In genomic region chr10:133091316-133091715, GRCh38 we compare ENCODE assay signal across 29 cellular contexts. TPM values are rescaled to one million over a fixed set of nuclear protein-coding genes. Genes with fewer than 3 reads are reported as not detected.
"Had no signal": no experiment of that assay in that cellular context is flagged by ENCODE, and none has a peak within 500 bp of the region (broad histone marks: within the 10 kb centered on the region; RNA-seq: fewer than 3 reads in every experiment).

No MANE protein-coding gene starts in this region.

- H3K27me3 ChIP-seq: thyroid gland had no signal

- H3K27ac Mint-ChIP-seq: activated CD4-positive, alpha-beta memory T cell treated with anti-CD3 and anti-CD28 coated beads, Interleukin-2, amount 10 ng/mL, durations not matched to agents 7 days and 5 days; activated CD4-positive, alpha-beta T cell treated with anti-CD3 and anti-CD28 coated beads, Interleukin-2, amount 10 ng/mL, durations not matched to agents 24 days and 14 days; activated T-cell treated with anti-CD3 and anti-CD28 coated beads, Interleukin-2, amount 50 U/mL, for 24 hours; effector memory CD8-positive, alpha-beta T cell; nephron progenitor cell; T-helper 1 cell treated with Interleukin-12 subunit alpha and Interleukin-12 subunit beta and Interleukin-4 antibody, amounts not matched to agents 30 μg/mL and 1 μg/mL, for 36 hours had no signal

- H3K9me3 ChIP-seq: colonic mucosa, gastrocnemius medialis, mucosa of descending colon, right lobe of liver, thyroid gland, upper lobe of right lung had no signal

- DNase-seq: activated CD4-positive, alpha-beta memory T cell treated with anti-CD3 and anti-CD28 coated beads, Interleukin-2, amount 10 ng/mL, durations not matched to agents 7 days and 5 days; activated CD4-positive, alpha-beta T cell treated with anti-CD3 and anti-CD28 coated beads, Interleukin-2, amount 10 ng/mL, durations not matched to agents 24 days and 14 days; activated CD8-positive, alpha-beta memory T cell treated with anti-CD3 and anti-CD28 coated beads, Interleukin-2, amount 50 U/mL, for 48 hours; activated gamma-delta T cell treated with Interleukin-2 at 50 U/mL for 16 hours; activated naive CD4-positive, alpha-beta T cell treated with anti-CD3 and anti-CD28 coated beads, Interleukin-2, amount 50 U/mL, for 16 hours; activated T-cell treated with anti-CD3 and anti-CD28 coated beads, Interleukin-2, amount 50 U/mL, for 24 hours; colonic mucosa; effector memory CD8-positive, alpha-beta T cell; erythroblast; gastrocnemius medialis; hippocampal formation; left cardiac atrium; left ventricle myocardium superior; mucosa of descending colon; nephron progenitor cell; posterior cingulate gyrus; right lobe of liver; stimulated activated CD4-positive, alpha-beta T cell treated with anti-CD3 and anti-CD28 coated beads, Interleukin-12 subunit alpha, Interleukin-12 subunit beta, amount 100 ng/mL, for 4 hours; stimulated activated CD4-positive, alpha-beta T cell treated with anti-CD3 and anti-CD28 coated beads, Interleukin-4, amount 100 ng/mL, for 1 hour; stimulated activated naive CD8-positive, alpha-beta T cell treated with anti-CD3 and anti-CD28 coated beads, Interleukin-15, Interleukin-2, amounts not matched to agents 100 U/mL and 50 U/mL, for 24 hours; SW 1271; T-helper 9 cell; thyroid gland; upper lobe of right lung had no signal

- H3K4me3 ChIP-seq: colonic mucosa, gastrocnemius medialis, mucosa of descending colon, right lobe of liver, skin epidermis, thyroid gland, upper lobe of right lung had no signal

- H3K36me3 ChIP-seq: colonic mucosa, gastrocnemius medialis, right lobe of liver, thyroid gland, upper lobe of right lung had no signal

- H3K9me3 Mint-ChIP-seq: activated CD4-positive, alpha-beta memory T cell treated with anti-CD3 and anti-CD28 coated beads, Interleukin-2, amount 10 ng/mL, durations not matched to agents 7 days and 5 days; activated CD4-positive, alpha-beta T cell treated with anti-CD3 and anti-CD28 coated beads, Interleukin-2, amount 10 ng/mL, durations not matched to agents 24 days and 14 days; activated T-cell treated with anti-CD3 and anti-CD28 coated beads, Interleukin-2, amount 50 U/mL, for 24 hours; effector memory CD8-positive, alpha-beta T cell; nephron progenitor cell; T-helper 1 cell treated with Interleukin-12 subunit alpha and Interleukin-12 subunit beta and Interleukin-4 antibody, amounts not matched to agents 30 μg/mL and 1 μg/mL, for 36 hours had no signal

- H3K27ac ChIP-seq: colonic mucosa, gastrocnemius medialis, right lobe of liver, skin epidermis, thyroid gland, upper lobe of right lung, VCaP had no signal

- H3K4me1 ChIP-seq: colonic mucosa, upper lobe of right lung had no signal

- H3K4me3 Mint-ChIP-seq: activated CD4-positive, alpha-beta memory T cell treated with anti-CD3 and anti-CD28 coated beads, Interleukin-2, amount 10 ng/mL, durations not matched to agents 7 days and 5 days; activated CD4-positive, alpha-beta T cell treated with anti-CD3 and anti-CD28 coated beads, Interleukin-2, amount 10 ng/mL, durations not matched to agents 24 days and 14 days; activated T-cell treated with anti-CD3 and anti-CD28 coated beads, Interleukin-2, amount 50 U/mL, for 24 hours; effector memory CD8-positive, alpha-beta T cell; nephron progenitor cell; T-helper 1 cell treated with Interleukin-12 subunit alpha and Interleukin-12 subunit beta and Interleukin-4 antibody, amounts not matched to agents 30 μg/mL and 1 μg/mL, for 36 hours had no signal

- ATAC-seq: activated CD4-positive, CD25-positive, alpha-beta regulatory T cell treated with anti-CD3 and anti-CD28 coated beads, Interleukin-2, amount 50 U/mL, for 24 hours; effector memory CD8-positive, alpha-beta T cell; gastrocnemius medialis; left cardiac atrium; left ventricle myocardium superior; mucosa of descending colon; stimulated activated naive CD8-positive, alpha-beta T cell treated with anti-CD3 and anti-CD28 coated beads, Interleukin-15, Interleukin-2, amounts not matched to agents 100 U/mL and 50 U/mL, for 24 hours; upper lobe of right lung had no signal

- H3K4me1 Mint-ChIP-seq: activated CD4-positive, alpha-beta T cell treated with anti-CD3 and anti-CD28 coated beads, Interleukin-2, amount 10 ng/mL, durations not matched to agents 24 days and 14 days had no signal

RNA-seq across cellular contexts. Expression of gene ADGRA1, which starts 3.6 kb away (rescaled TPM):
- polyA plus RNA-seq: keratinocyte had no signal
